In genomic region chr7:100837099-100837836, GRCh38 we compare ENCODE assay signal across 2 cellular contexts.
TF ChIP-seq lines count a peak whose summit lies in the region.

No MANE protein-coding gene starts in this region.

TF ChIP-seq in Ishikawa, 13 proteins besides CTCF, POLR2A, EP300 and RAD21 (continued from another document):
- TF ChIP-seq ZBTB7A (IDR thresholded peaks at IDR 0.05; ENCODE audit: low read depth) (no peak), TEAD4 (IDR thresholded peaks at IDR 0.05) (peak; percentile 42), MAX (IDR thresholded peaks at IDR 0.05) (peak; percentile 92), CREB1 (IDR thresholded peaks at IDR 0.05; ENCODE audit: low read depth) (no peak; the same call in 1 of the 2 replicates), NFIC (IDR thresholded peaks at IDR 0.05) (no peak; the same call in 1 of the 2 replicates), EGR1 (IDR thresholded peaks at IDR 0.05) (no peak; the same call in 1 of the 2 replicates), CEBPB (IDR thresholded peaks at IDR 0.05) (no peak)
- TF ChIP-seq, protein P1, sequence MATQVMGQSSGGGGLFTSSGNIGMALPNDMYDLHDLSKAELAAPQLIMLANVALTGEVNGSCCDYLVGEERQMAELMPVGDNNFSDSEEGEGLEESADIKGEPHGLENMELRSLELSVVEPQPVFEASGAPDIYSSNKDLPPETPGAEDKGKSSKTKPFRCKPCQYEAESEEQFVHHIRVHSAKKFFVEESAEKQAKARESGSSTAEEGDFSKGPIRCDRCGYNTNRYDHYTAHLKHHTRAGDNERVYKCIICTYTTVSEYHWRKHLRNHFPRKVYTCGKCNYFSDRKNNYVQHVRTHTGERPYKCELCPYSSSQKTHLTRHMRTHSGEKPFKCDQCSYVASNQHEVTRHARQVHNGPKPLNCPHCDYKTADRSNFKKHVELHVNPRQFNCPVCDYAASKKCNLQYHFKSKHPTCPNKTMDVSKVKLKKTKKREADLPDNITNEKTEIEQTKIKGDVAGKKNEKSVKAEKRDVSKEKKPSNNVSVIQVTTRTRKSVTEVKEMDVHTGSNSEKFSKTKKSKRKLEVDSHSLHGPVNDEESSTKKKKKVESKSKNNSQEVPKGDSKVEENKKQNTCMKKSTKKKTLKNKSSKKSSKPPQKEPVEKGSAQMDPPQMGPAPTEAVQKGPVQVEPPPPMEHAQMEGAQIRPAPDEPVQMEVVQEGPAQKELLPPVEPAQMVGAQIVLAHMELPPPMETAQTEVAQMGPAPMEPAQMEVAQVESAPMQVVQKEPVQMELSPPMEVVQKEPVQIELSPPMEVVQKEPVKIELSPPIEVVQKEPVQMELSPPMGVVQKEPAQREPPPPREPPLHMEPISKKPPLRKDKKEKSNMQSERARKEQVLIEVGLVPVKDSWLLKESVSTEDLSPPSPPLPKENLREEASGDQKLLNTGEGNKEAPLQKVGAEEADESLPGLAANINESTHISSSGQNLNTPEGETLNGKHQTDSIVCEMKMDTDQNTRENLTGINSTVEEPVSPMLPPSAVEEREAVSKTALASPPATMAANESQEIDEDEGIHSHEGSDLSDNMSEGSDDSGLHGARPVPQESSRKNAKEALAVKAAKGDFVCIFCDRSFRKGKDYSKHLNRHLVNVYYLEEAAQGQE (IDR thresholded peaks at IDR 0.05; ENCODE audit: low read depth) = no peak

TF ChIP-seq in SK-N-SH, 30 proteins besides CTCF, POLR2A, EP300 and RAD21 (continued from another document):
- TF ChIP-seq MEF2A (IDR thresholded peaks at IDR 0.05; ENCODE audit: borderline replicate concordance, low read depth) (no peak), MAX (IDR thresholded peaks at IDR 0.05; ENCODE audit: low read depth) (peak; percentile 82), RFX5 (IDR thresholded peaks at IDR 0.05; ENCODE audit: low read length) (no peak), RCOR1 (IDR thresholded peaks at IDR 0.05; ENCODE audit: low read length) (no peak), IRF3 (IDR thresholded peaks at IDR 0.05; ENCODE audit: low read depth, low read length) (no peak), MXI1 (IDR thresholded peaks at IDR 0.05; ENCODE audit: low read depth, low read length) (0 out of 2 replicates have a peak, but pooled peaks have one; percentile 35), POLR2AphosphoS5 (IDR thresholded peaks at IDR 0.05; ENCODE audit: low read depth, low read length) (no peak), NRF1 (IDR thresholded peaks at IDR 0.05; ENCODE audit: low read depth, low read length) (no peak), SIN3A (IDR thresholded peaks at IDR 0.05; ENCODE audit: borderline replicate concordance, low read depth, low read length) (peak; percentile 33; the same call in 1 of the 2 replicates)
- TF ChIP-seq, protein P2, sequence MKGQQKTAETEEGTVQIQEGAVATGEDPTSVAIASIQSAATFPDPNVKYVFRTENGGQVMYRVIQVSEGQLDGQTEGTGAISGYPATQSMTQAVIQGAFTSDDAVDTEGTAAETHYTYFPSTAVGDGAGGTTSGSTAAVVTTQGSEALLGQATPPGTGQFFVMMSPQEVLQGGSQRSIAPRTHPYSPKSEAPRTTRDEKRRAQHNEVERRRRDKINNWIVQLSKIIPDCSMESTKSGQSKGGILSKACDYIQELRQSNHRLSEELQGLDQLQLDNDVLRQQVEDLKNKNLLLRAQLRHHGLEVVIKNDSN (IDR thresholded peaks at IDR 0.05; ENCODE audit: borderline replicate concordance, low read depth) = peak; percentile 95
